13 cellular contexts compared by ENCODE assay signal in the genomic region with DNA sequence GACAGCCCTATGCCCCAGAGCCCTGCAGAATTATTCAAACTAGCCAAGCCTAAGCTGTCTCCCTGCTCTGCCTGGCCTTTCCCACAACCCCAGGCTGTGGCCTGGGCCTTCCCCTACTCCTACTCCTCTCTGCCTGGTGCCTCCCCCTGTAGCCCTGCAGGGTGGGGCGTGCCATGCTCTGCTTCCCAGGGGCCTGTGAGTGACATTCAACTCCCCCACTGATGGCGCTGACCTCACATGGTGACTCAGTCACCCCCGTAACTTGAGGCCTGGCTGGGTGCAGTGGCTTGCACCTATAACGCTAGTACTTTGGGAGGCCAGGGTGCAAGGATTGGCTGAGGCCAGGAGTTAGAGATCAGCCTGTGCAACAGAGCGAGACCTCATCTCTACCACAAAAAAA.
DNase-seq lines count a peak whose midpoint lies in the region; FAIRE-seq and TF ChIP-seq lines count a peak whose summit lies in the region.
"Had no signal": no experiment of that assay in that cellular context is flagged by ENCODE, and none has a peak within 500 bp of the region (broad histone marks: within the 10 kb centered on the region; RNA-seq: fewer than 3 reads in every experiment).

No MANE protein-coding gene starts in this region.

- peak; percentile 70 for DNase-seq in activated CD4-positive, alpha-beta memory T cell treated with anti-CD3 and anti-CD28 coated beads for 36 hours
- no peak for DNase-seq in activated CD4-positive, alpha-beta memory T cell treated with anti-CD3 and anti-CD28 coated beads, Interleukin-2, amount 10 ng/mL, durations not matched to agents 7 days and 5 days
- DNase-seq in H4 (ENCODE audit: low spot score) (peak; percentile 21), RCC 7860 (ENCODE audit: low spot score) (peak; percentile 98), amniotic stem cell (lab: John Stamatoyannopoulos, UW) (no peak), osteocyte (ENCODE audit: extremely low spot score, unreplicated experiment) (no peak)
- DNase-seq in stimulated activated CD8-positive, alpha-beta memory T cell treated with anti-CD3 and anti-CD28 coated beads, Interleukin-2, amount 100 ng/mL, for 48 hours (ENCODE audit: low read depth in 2 of 2): peak; percentile 32 to 51
- no peak for DNase-seq in central memory CD4-positive, alpha-beta T cell
- DNase-seq: DMS79 treated with DMSO at 0.1 percent for 48 hours, glutamatergic neuron, GOT3, NCI-H1048, NCI-H524 treated with DMSO at 0.1 percent for 48 hours had no signal

- no peaks in the 10 kb centered on the region for H3K36me3 Mint-ChIP-seq in activated CD4-positive, alpha-beta memory T cell treated with anti-CD3 and anti-CD28 coated beads for 36 hours
- no peaks in the 10 kb centered on the region for H3K36me3 Mint-ChIP-seq in activated CD4-positive, alpha-beta memory T cell treated with anti-CD3 and anti-CD28 coated beads, Interleukin-2, amount 10 ng/mL, durations not matched to agents 7 days and 5 days (ENCODE audit: low read depth)
- H3K36me3 Mint-ChIP-seq in osteocyte (ENCODE audit: unreplicated experiment): no peaks in the 10 kb centered on the region

- H3K4me1 Mint-ChIP-seq in activated CD4-positive, alpha-beta memory T cell treated with anti-CD3 and anti-CD28 coated beads for 36 hours (ENCODE audit: low read depth): peaks cover 8% of the 10 kb centered on the region
- no peaks in the 10 kb centered on the region for H3K4me1 Mint-ChIP-seq in activated CD4-positive, alpha-beta memory T cell treated with anti-CD3 and anti-CD28 coated beads, Interleukin-2, amount 10 ng/mL, durations not matched to agents 7 days and 5 days
- H3K4me1 Mint-ChIP-seq in osteocyte (ENCODE audit: unreplicated experiment): no peaks in the 10 kb centered on the region

- CTCF ChIA-PET in activated CD4-positive, alpha-beta memory T cell treated with anti-CD3 and anti-CD28 coated beads for 36 hours (lab: Charles Lee): no interaction called here
- CTCF ChIA-PET in activated CD4-positive, alpha-beta memory T cell treated with anti-CD3 and anti-CD28 coated beads, Interleukin-2, amount 10 ng/mL, durations not matched to agents 7 days and 5 days (lab: Charles Lee): no interaction called here

- peak; percentile 98 for FAIRE-seq in RCC 7860 (lab: Jason Lieb, UNC)

- H3K27me3 Mint-ChIP-seq in activated CD4-positive, alpha-beta memory T cell treated with anti-CD3 and anti-CD28 coated beads for 36 hours: no peaks in the 10 kb centered on the region
- no peaks in the 10 kb centered on the region for H3K27me3 Mint-ChIP-seq in activated CD4-positive, alpha-beta memory T cell treated with anti-CD3 and anti-CD28 coated beads, Interleukin-2, amount 10 ng/mL, durations not matched to agents 7 days and 5 days
- H3K27me3 Mint-ChIP-seq in osteocyte (ENCODE audit: unreplicated experiment): no peaks in the 10 kb centered on the region

- no peak for TF ChIP-seq CTCF in osteocyte (IDR thresholded peaks at IDR 0.05)

- H3K4me3 Mint-ChIP-seq in activated CD4-positive, alpha-beta memory T cell treated with anti-CD3 and anti-CD28 coated beads for 36 hours: no peak overlapping the region
- no peak overlapping the region for H3K4me3 Mint-ChIP-seq in activated CD4-positive, alpha-beta memory T cell treated with anti-CD3 and anti-CD28 coated beads, Interleukin-2, amount 10 ng/mL, durations not matched to agents 7 days and 5 days
- no peak overlapping the region for H3K4me3 Mint-ChIP-seq in osteocyte (ENCODE audit: unreplicated experiment)

- H3K9me3 Mint-ChIP-seq in activated CD4-positive, alpha-beta memory T cell treated with anti-CD3 and anti-CD28 coated beads for 36 hours: no peaks in the 10 kb centered on the region
- no peaks in the 10 kb centered on the region for H3K9me3 Mint-ChIP-seq in activated CD4-positive, alpha-beta memory T cell treated with anti-CD3 and anti-CD28 coated beads, Interleukin-2, amount 10 ng/mL, durations not matched to agents 7 days and 5 days
- no peaks in the 10 kb centered on the region for H3K9me3 Mint-ChIP-seq in osteocyte (ENCODE audit: unreplicated experiment)

- no peak overlapping the region for H3K27ac Mint-ChIP-seq in activated CD4-positive, alpha-beta memory T cell treated with anti-CD3 and anti-CD28 coated beads for 36 hours
- H3K27ac Mint-ChIP-seq in activated CD4-positive, alpha-beta memory T cell treated with anti-CD3 and anti-CD28 coated beads, Interleukin-2, amount 10 ng/mL, durations not matched to agents 7 days and 5 days: no peak overlapping the region
- no peak overlapping the region for H3K27ac Mint-ChIP-seq in osteocyte (ENCODE audit: unreplicated experiment)

- POLR2A ChIA-PET in activated CD4-positive, alpha-beta memory T cell treated with anti-CD3 and anti-CD28 coated beads for 36 hours (lab: Charles Lee): no interaction called here
- POLR2A ChIA-PET in activated CD4-positive, alpha-beta memory T cell treated with anti-CD3 and anti-CD28 coated beads, Interleukin-2, amount 10 ng/mL, durations not matched to agents 7 days and 5 days (lab: Charles Lee): no interaction called here

- intact Hi-C loops in activated CD4-positive, alpha-beta memory T cell treated with anti-CD3 and anti-CD28 coated beads for 36 hours (cut with micrococcal nuclease): no loop called here

Comparison
In these comparisons a context has a peak if more than half of its experiments do, and no peak if none do; other contexts are left out.
1. DNase-seq: peak in activated CD4-positive, alpha-beta memory T cell treated with anti-CD3 and anti-CD28 coated beads for 36 hours (single experiment), H4 (single experiment), RCC 7860 (single experiment) and stimulated activated CD8-positive, alpha-beta memory T cell treated with anti-CD3 and anti-CD28 coated beads, Interleukin-2, amount 100 ng/mL, for 48 hours (2 of 2); none in activated CD4-positive, alpha-beta memory T cell treated with anti-CD3 and anti-CD28 coated beads, Interleukin-2, amount 10 ng/mL, durations not matched to agents 7 days and 5 days (single experiment), central memory CD4-positive, alpha-beta T cell (single experiment), amniotic stem cell (single experiment) and osteocyte (single experiment).